13 cellular contexts compared by ENCODE assay signal in genomic region chr15:28456476-28457395, GRCh38.
DNase-seq lines count a peak whose midpoint lies in the region; ATAC-seq, FAIRE-seq and TF ChIP-seq lines count a peak whose summit lies in the region.
"Had no signal": no experiment of that assay in that cellular context is flagged by ENCODE, and none has a peak within 500 bp of the region (broad histone marks: within the 10 kb centered on the region; RNA-seq: fewer than 3 reads in every experiment).

No MANE protein-coding gene starts in this region.

- TF ChIP-seq RAD21 in HepG2 (CRISPR knock-in tag; IDR thresholded peaks at IDR 0.05) = no peak

- CTCF ChIA-PET in HepG2 (lab: Yijun Ruan, JAX; ENCODE audit: low intra/inter-chr PET ratio, low total read pairs) = no interaction called here

- no peaks in the 10 kb centered on the region for H3K9me3 ChIP-seq in right lobe of liver
- no peaks in the 10 kb centered on the region for H3K9me3 ChIP-seq in HepG2 (ENCODE audit: low read length)
- H3K9me3 ChIP-seq in aorta (ENCODE audit: control insufficient read depth, low read length) = no peaks in the 10 kb centered on the region
- H3K9me3 ChIP-seq: transverse colon had no signal

- TF ChIP-seq EP300 in HepG2 (IDR thresholded peaks at IDR 0.05; ENCODE audit: low read depth in 2 of 2, low read length in 2 of 2) = no peak
- no peak for TF ChIP-seq EP300 in HepG2 (CRISPR knock-in tag; IDR thresholded peaks at IDR 0.05; ENCODE audit: borderline replicate concordance)

- ATAC-seq in right lobe of liver = no peak
- no peak for ATAC-seq in HepG2
- no peak for ATAC-seq in aorta (ENCODE audit: low FRiP score)
- ATAC-seq in GM18502 (IDR thresholded peaks at IDR 0.05; ENCODE audit: poor library complexity, unreplicated experiment) = no peak

- H3K4me3 ChIP-seq in right lobe of liver = no peak overlapping the region
- H3K4me3 ChIP-seq in HepG2 (replicated peaks in 1 of 3; ENCODE audit: insufficient read depth in 1 of 3, low read depth in 2 of 3, low read length in 3 of 3) = no peak overlapping the region
- H3K4me3 ChIP-seq in dorsolateral prefrontal cortex = no peak overlapping the region
- H3K4me3 ChIP-seq in aorta (ENCODE audit: low read length in 2 of 2) = no peak overlapping the region
- H3K4me3 ChIP-seq: transverse colon had no signal

- H3K27ac Mint-ChIP-seq in nephron = no peak overlapping the region
- H3K27ac Mint-ChIP-seq in immature natural killer cell = no peak overlapping the region
- H3K27ac Mint-ChIP-seq: HFFc6 had no signal

- H4K20me1 ChIP-seq in HepG2 (ENCODE audit: insufficient read depth, low read length) = no peaks in the 10 kb centered on the region

- H2AFZ ChIP-seq in HepG2 (ENCODE audit: low read length) = no peak overlapping the region

- H3K27me3 ChIP-seq in right lobe of liver (peaks cover 0 to 15% of the 10 kb centered on the region in 2 donors), HepG2 (ENCODE audit: control insufficient read depth in 1 of 2, insufficient read depth in 2 of 2, low read length in 2 of 2) (peaks cover 0 to 2% of the 10 kb centered on the region in 2 experiments; a peak in 1 of 5 replicates), dorsolateral prefrontal cortex (peaks cover 0 to 34% (median 11%) of the 10 kb centered on the region in 45 donors), aorta (ENCODE audit: control insufficient read depth in 1 of 2, insufficient read depth in 2 of 2, low read length in 1 of 2) (no peaks in the 10 kb centered on the region)
- H3K27me3 ChIP-seq: brain microvascular endothelial cell had no signal

- H3K4me2 ChIP-seq in HepG2 (ENCODE audit: low read depth, low read length) = no peak overlapping the region

- H3K36me3 Mint-ChIP-seq in nephron (ENCODE audit: low read depth) (no peaks in the 10 kb centered on the region), immature natural killer cell (no peaks in the 10 kb centered on the region)

- H3K9me3 Mint-ChIP-seq in nephron (no peaks in the 10 kb centered on the region), immature natural killer cell (no peaks in the 10 kb centered on the region)
- H3K9me3 Mint-ChIP-seq: HFFc6 had no signal

- H3K27ac ChIP-seq in right lobe of liver (no peak overlapping the region), HepG2 (ENCODE audit: extremely low read length, insufficient read depth, low read length) (no peak overlapping the region), dorsolateral prefrontal cortex (no peak overlapping the region), aorta (ENCODE audit: low read depth in 1 of 2, low read length in 2 of 2) (no peak overlapping the region)
- H3K27ac ChIP-seq: brain microvascular endothelial cell, transverse colon had no signal

- H3K36me3 ChIP-seq in right lobe of liver (no peaks in the 10 kb centered on the region), HepG2 (replicated peaks in 1 of 2; ENCODE audit: control insufficient read depth in 1 of 2, insufficient read depth in 2 of 2, low read length in 2 of 2) (no peaks in the 10 kb centered on the region), aorta (ENCODE audit: control insufficient read depth in 1 of 2, insufficient read depth in 2 of 2, low read length in 1 of 2) (no peaks in the 10 kb centered on the region)
- H3K36me3 ChIP-seq: brain microvascular endothelial cell, transverse colon had no signal

- H3K4me1 Mint-ChIP-seq in nephron (no peaks in the 10 kb centered on the region), immature natural killer cell (no peaks in the 10 kb centered on the region)

- no TSS peak for BruUV-seq in HepG2 (replicated peaks; lab: Mats Ljungman, UMichigan)

- 62% methylated on average over 13 of the region's 30 CpGs for WGBS in right lobe of liver (ENCODE audit: insufficient coverage, low coverage, low lambda C conversion rate, missing lambda C conversion rate)
- WGBS in HepG2 (ENCODE audit: low lambda C conversion rate) = 8% methylated on average over 10 of the region's 30 CpGs
- WGBS in aorta, 2 donors = 85 to 86% methylated on average over 30 of the region's 30 CpGs

- intact Hi-C loops in right lobe of liver (cut with DNase I) (no loop called here), HepG2 (cut with micrococcal nuclease; ENCODE audit: unreplicated experiment) (no loop called here), dorsolateral prefrontal cortex (cut with DNase I) (no loop called here), aorta (cut with DNase I) (no loop called here)

- TF ChIP-seq CTCF in right lobe of liver (IDR thresholded peaks at IDR 0.05) = no peak
- no peak for TF ChIP-seq CTCF in HepG2 (CRISPR knock-in tag; IDR thresholded peaks at IDR 0.05)
- no peak for TF ChIP-seq CTCF in dorsolateral prefrontal cortex (IDR thresholded peaks at IDR 0.05 in 54 of 56, conservative IDR thresholded peaks at IDR 0.05 in 2 of 56; ENCODE audit: low read depth in 1 of 56, partially characterized antibody in 56 of 56)
- TF ChIP-seq CTCF in nephron (IDR thresholded peaks at IDR 0.05; ENCODE audit: unreplicated experiment in 3 of 3) = no peak

- POLR2A ChIA-PET in HepG2 (lab: Yijun Ruan, JAX) = no interaction called here

- no peak overlapping the region for H3K9ac ChIP-seq in HepG2 (ENCODE audit: insufficient read depth, low read depth, low read length)

- peaks cover 16% of the 10 kb centered on the region for H3K27me3 Mint-ChIP-seq in nephron (ENCODE audit: low read depth)
- H3K27me3 Mint-ChIP-seq in immature natural killer cell (ENCODE audit: low read depth in 3 of 3) = peaks cover 2 to 4% (median 3%) of the 10 kb centered on the region in 3 donors

- no peak for TF ChIP-seq POLR2A in right lobe of liver (IDR thresholded peaks at IDR 0.05)
- TF ChIP-seq POLR2A in HepG2 (IDR thresholded peaks at IDR 0.05; ENCODE audit: insufficient read depth in 1 of 2, low read depth in 2 of 2, low read length in 2 of 2) = no peak

- in situ Hi-C loops in HepG2 (cut with HindIII; ENCODE audit: extremely low pct_ligation_motif_present, low pct_unique_long_range_greater_than_20kb) = no loop called here

- no peaks in the 10 kb centered on the region for H3K4me1 ChIP-seq in right lobe of liver
- no peaks in the 10 kb centered on the region for H3K4me1 ChIP-seq in HepG2 (ENCODE audit: insufficient read depth, low read length)
- H3K4me1 ChIP-seq in aorta (ENCODE audit: control insufficient read depth in 1 of 2, insufficient read depth in 2 of 2, low read length in 2 of 2) = no peaks in the 10 kb centered on the region
- H3K4me1 ChIP-seq: transverse colon had no signal

- peak; percentile 22 to 69 (median 44) for DNase-seq in right lobe of liver
- DNase-seq in HepG2 (ENCODE audit: low spot score) = no peak
- DNase-seq in dorsolateral prefrontal cortex = peak in 6 of 10 donors; percentile 3 to 51 (median 40)
- peak; percentile 50 to 79 for DNase-seq in aorta
- DNase-seq in NCI-H1105 (lab: John Stamatoyannopoulos, UW) = no peak
- no peak for DNase-seq in immature natural killer cell
- DNase-seq: brain microvascular endothelial cell; HFFc6; MV-4-11; stimulated activated CD4-positive, alpha-beta T cell treated with anti-CD3 and anti-CD28 coated beads, Interleukin-15, amount 100 ng/mL, for 24 hours; transverse colon had no signal

- no peaks in the 10 kb centered on the region for H3K79me2 ChIP-seq in HepG2 (ENCODE audit: insufficient read depth, low read length)

- no peak for FAIRE-seq in HepG2 (lab: Jason Lieb, UNC)

- peak overlapping the region; percentile 69 to 71 (median 70) for H3K4me3 Mint-ChIP-seq in nephron
- no peak overlapping the region for H3K4me3 Mint-ChIP-seq in immature natural killer cell
- H3K4me3 Mint-ChIP-seq: HFFc6 had no signal

TF ChIP-seq in HepG2, 621 proteins besides CTCF, POLR2A, EP300 and RAD21:
- TF ChIP-seq PHF21A (CRISPR knock-in tag; IDR thresholded peaks at IDR 0.05) = no peak
- TF ChIP-seq ZNF260 (CRISPR knock-in tag; IDR thresholded peaks at IDR 0.05; ENCODE audit: borderline replicate concordance, low read depth) = no peak
- no peak for TF ChIP-seq ZBTB2 (CRISPR knock-in tag; IDR thresholded peaks at IDR 0.05; ENCODE audit: low read depth)
- TF ChIP-seq ZNF569 (CRISPR knock-in tag; IDR thresholded peaks at IDR 0.05; ENCODE audit: borderline replicate concordance) = no peak
- no peak for TF ChIP-seq ADNP (CRISPR knock-in tag; IDR thresholded peaks at IDR 0.05)
- TF ChIP-seq PAF1 (CRISPR knock-in tag; IDR thresholded peaks at IDR 0.05) = no peak
- TF ChIP-seq ZEB1 (IDR thresholded peaks at IDR 0.05; ENCODE audit: insufficient replicate concordance, low read depth) = no peak
- no peak for TF ChIP-seq PLRG1 (conservative IDR thresholded peaks at IDR 0.05)
- TF ChIP-seq ZNF7 (CRISPR knock-in tag; IDR thresholded peaks at IDR 0.05) = no peak
- TF ChIP-seq ZFX (CRISPR knock-in tag; IDR thresholded peaks at IDR 0.05; ENCODE audit: low read depth) = no peak
- TF ChIP-seq ZBTB49 (CRISPR knock-in tag; IDR thresholded peaks at IDR 0.05; ENCODE audit: borderline replicate concordance) = no peak
- no peak for TF ChIP-seq ZC3H4 (CRISPR knock-in tag; IDR thresholded peaks at IDR 0.05; ENCODE audit: borderline replicate concordance)
TF ChIP-seq in HepG2: peak in this region for 0.

Comparison
In these comparisons a context has a peak if more than half of its experiments do, and no peak if none do; other contexts are left out.
1. DNase-seq: peak in right lobe of liver (3 of 3), dorsolateral prefrontal cortex (6 of 10) and aorta (2 of 2); none in HepG2 (single experiment), NCI-H1105 (single experiment) and immature natural killer cell (0 of 3).
2. H3K4me3 Mint-ChIP-seq: peak in nephron (3 of 3); none in immature natural killer cell (0 of 5).